Comparison of ENCODE assay signal across 1 cellular context in the genomic region with DNA sequence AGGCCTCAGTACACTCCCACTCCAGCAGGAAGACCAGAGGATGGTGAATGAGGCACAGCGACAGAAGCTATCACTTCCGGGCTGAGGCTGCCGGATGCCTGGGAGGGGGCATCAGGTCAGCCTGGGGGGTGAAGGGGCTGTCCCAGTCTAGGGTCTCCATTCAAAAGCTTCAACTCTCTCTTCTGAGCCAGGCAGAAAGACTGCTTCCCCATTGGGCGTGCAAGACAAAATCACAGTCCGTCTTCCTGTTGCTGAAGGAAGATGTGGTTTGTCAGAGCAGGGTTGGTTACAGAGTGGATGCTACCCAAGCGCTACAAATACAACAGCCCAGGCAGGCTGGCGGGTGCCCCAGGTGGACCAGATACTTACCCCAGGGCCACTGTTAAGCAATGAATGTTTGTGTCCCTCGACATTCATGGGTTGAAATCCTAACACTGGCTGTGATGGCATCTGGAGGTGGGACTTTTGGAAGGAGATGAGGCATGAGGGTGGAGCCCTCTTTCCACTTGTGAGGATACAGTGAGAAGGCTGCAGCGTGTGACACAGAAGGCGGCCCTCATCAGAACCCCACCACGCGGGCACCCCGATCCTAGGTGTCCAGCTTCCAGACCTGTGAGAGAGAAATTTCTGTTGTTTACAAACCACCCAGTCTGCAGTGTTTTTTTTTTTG.
TF ChIP-seq lines count a peak whose summit lies in the region.

No MANE protein-coding gene starts in this region.

TF ChIP-seq in GM12878, 131 proteins besides CTCF, POLR2A, EP300 and RAD21:
- no peak for TF ChIP-seq ESRRA (IDR thresholded peaks at IDR 0.05; ENCODE audit: low read length)
- TF ChIP-seq GATAD2B (conservative IDR thresholded peaks at IDR 0.05; ENCODE audit: low read depth), result no peak
- TF ChIP-seq MYB (IDR thresholded peaks at IDR 0.05; ENCODE audit: borderline replicate concordance, low read depth, low read length), result no peak
- TF ChIP-seq TAF1 (IDR thresholded peaks at IDR 0.05; ENCODE audit: borderline replicate concordance, low read depth, low read length), result no peak
- TF ChIP-seq, protein P1, sequence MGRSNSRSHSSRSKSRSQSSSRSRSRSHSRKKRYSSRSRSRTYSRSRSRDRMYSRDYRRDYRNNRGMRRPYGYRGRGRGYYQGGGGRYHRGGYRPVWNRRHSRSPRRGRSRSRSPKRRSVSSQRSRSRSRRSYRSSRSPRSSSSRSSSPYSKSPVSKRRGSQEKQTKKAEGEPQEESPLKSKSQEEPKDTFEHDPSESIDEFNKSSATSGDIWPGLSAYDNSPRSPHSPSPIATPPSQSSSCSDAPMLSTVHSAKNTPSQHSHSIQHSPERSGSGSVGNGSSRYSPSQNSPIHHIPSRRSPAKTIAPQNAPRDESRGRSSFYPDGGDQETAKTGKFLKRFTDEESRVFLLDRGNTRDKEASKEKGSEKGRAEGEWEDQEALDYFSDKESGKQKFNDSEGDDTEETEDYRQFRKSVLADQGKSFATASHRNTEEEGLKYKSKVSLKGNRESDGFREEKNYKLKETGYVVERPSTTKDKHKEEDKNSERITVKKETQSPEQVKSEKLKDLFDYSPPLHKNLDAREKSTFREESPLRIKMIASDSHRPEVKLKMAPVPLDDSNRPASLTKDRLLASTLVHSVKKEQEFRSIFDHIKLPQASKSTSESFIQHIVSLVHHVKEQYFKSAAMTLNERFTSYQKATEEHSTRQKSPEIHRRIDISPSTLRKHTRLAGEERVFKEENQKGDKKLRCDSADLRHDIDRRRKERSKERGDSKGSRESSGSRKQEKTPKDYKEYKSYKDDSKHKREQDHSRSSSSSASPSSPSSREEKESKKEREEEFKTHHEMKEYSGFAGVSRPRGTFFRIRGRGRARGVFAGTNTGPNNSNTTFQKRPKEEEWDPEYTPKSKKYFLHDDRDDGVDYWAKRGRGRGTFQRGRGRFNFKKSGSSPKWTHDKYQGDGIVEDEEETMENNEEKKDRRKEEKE (IDR thresholded peaks at IDR 0.05), result no peak
- TF ChIP-seq SP1 (IDR thresholded peaks at IDR 0.05; ENCODE audit: low read depth, low read length), result no peak
- no peak for TF ChIP-seq LARP7 (IDR thresholded peaks at IDR 0.05)
